ENCODE assay signal across 27 cellular contexts in genomic region chr10:33723181-33723580, GRCh38.
"Had no signal": no experiment of that assay in that cellular context is flagged by ENCODE, and none has a peak within 500 bp of the region (broad histone marks: within the 10 kb centered on the region; RNA-seq: fewer than 3 reads in every experiment).

No MANE protein-coding gene starts in this region.

- H3K9me3 Mint-ChIP-seq: activated CD4-positive, alpha-beta memory T cell treated with anti-CD3 and anti-CD28 coated beads, Interleukin-2, amount 10 ng/mL, durations not matched to agents 7 days and 5 days; activated naive CD4-positive, alpha-beta T cell treated with anti-CD3 and anti-CD28 coated beads, Interleukin-2, amount 10 ng/mL, durations not matched to agents 7 days and 5 days; activated naive CD8-positive, alpha-beta T cell treated with anti-CD3 and anti-CD28 coated beads for 36 hours; activated T-helper 17 cell treated with anti-CD3 and anti-CD28 coated beads, Interleukin-2, amount 50 U/mL, for 72 hours had no signal

- H3K36me3 Mint-ChIP-seq: activated naive CD4-positive, alpha-beta T cell treated with anti-CD3 and anti-CD28 coated beads, Interleukin-2, amount 10 ng/mL, durations not matched to agents 7 days and 5 days; activated naive CD8-positive, alpha-beta T cell treated with anti-CD3 and anti-CD28 coated beads for 36 hours; T-cell had no signal

- H3K4me1 Mint-ChIP-seq: activated CD4-positive, alpha-beta memory T cell treated with anti-CD3 and anti-CD28 coated beads, Interleukin-2, amount 10 ng/mL, durations not matched to agents 7 days and 5 days; activated naive CD4-positive, alpha-beta T cell treated with anti-CD3 and anti-CD28 coated beads, Interleukin-2, amount 10 ng/mL, durations not matched to agents 7 days and 5 days; activated T-helper 17 cell treated with anti-CD3 and anti-CD28 coated beads, Interleukin-2, amount 50 U/mL, for 72 hours; T-cell had no signal

- H3K27me3 Mint-ChIP-seq: activated CD4-positive, alpha-beta memory T cell treated with anti-CD3 and anti-CD28 coated beads, Interleukin-2, amount 10 ng/mL, durations not matched to agents 7 days and 5 days; activated naive CD4-positive, alpha-beta T cell treated with anti-CD3 and anti-CD28 coated beads, Interleukin-2, amount 10 ng/mL, durations not matched to agents 7 days and 5 days; activated naive CD8-positive, alpha-beta T cell treated with anti-CD3 and anti-CD28 coated beads for 36 hours had no signal

- H3K27me3 ChIP-seq: brain microvascular endothelial cell, MG63 had no signal

- H3K27ac Mint-ChIP-seq: activated CD4-positive, alpha-beta memory T cell treated with anti-CD3 and anti-CD28 coated beads, Interleukin-2, amount 10 ng/mL, durations not matched to agents 7 days and 5 days; activated naive CD4-positive, alpha-beta T cell treated with anti-CD3 and anti-CD28 coated beads, Interleukin-2, amount 10 ng/mL, durations not matched to agents 7 days and 5 days; activated naive CD8-positive, alpha-beta T cell treated with anti-CD3 and anti-CD28 coated beads for 36 hours; activated T-helper 17 cell treated with anti-CD3 and anti-CD28 coated beads, Interleukin-2, amount 50 U/mL, for 72 hours; T-cell had no signal

- H3K36me3 ChIP-seq: brain microvascular endothelial cell, MG63 had no signal

- H3K4me3 Mint-ChIP-seq: activated CD4-positive, alpha-beta memory T cell treated with anti-CD3 and anti-CD28 coated beads, Interleukin-2, amount 10 ng/mL, durations not matched to agents 7 days and 5 days; activated naive CD4-positive, alpha-beta T cell treated with anti-CD3 and anti-CD28 coated beads, Interleukin-2, amount 10 ng/mL, durations not matched to agents 7 days and 5 days; activated naive CD8-positive, alpha-beta T cell treated with anti-CD3 and anti-CD28 coated beads for 36 hours; activated T-helper 17 cell treated with anti-CD3 and anti-CD28 coated beads, Interleukin-2, amount 50 U/mL, for 72 hours; T-cell had no signal

- H3K27ac ChIP-seq: brain microvascular endothelial cell, SK-N-MC, VCaP had no signal

- ATAC-seq: activated T-helper 17 cell treated with anti-CD3 and anti-CD28 coated beads, Interleukin-2, amount 50 U/mL, for 72 hours; Panc1; Right ventricle myocardium inferior; T-cell had no signal

- H3K4me3 ChIP-seq: MG63, SK-N-MC had no signal

- DNase-seq: activated CD4-positive, alpha-beta memory T cell treated with anti-CD3 and anti-CD28 coated beads, Interleukin-2, amount 10 ng/mL, durations not matched to agents 7 days and 5 days; activated CD4-positive, alpha-beta T cell treated with anti-CD3 and anti-CD28 coated beads, Interleukin-2, amount 50 U/mL, for 1 hour; activated CD4-positive, CD25-positive, alpha-beta regulatory T cell; activated gamma-delta T cell treated with Interleukin-2 at 50 U/mL for 16 hours; activated naive CD4-positive, alpha-beta T cell treated with anti-CD3 and anti-CD28 coated beads, Interleukin-2, amount 10 ng/mL, durations not matched to agents 7 days and 5 days; activated naive CD8-positive, alpha-beta T cell treated with anti-CD3 and anti-CD28 coated beads for 36 hours; activated T-cell treated with anti-CD3 and anti-CD28 coated beads for 4 hours; activated T-cell treated with anti-CD3 and anti-CD28 coated beads, Interleukin-2, amount 50 U/mL, for 48 hours; brain microvascular endothelial cell; caudate nucleus; MG63; NCI-H1105 treated with DMSO at 0.1 percent for 48 hours; NCI-H1436 treated with DMSO at 0.1 percent for 48 hours; NCI-H187; NCI-H2081; NCI-H446; NCI-H526; NCI-H774; NK-92 treated with Interleukin-12 subunit alpha and Interleukin-12 subunit beta, amount 100 ng/mL, for 24 hours; OCI-M1; RPMI8226; T-cell had no signal
